In the genomic region with DNA sequence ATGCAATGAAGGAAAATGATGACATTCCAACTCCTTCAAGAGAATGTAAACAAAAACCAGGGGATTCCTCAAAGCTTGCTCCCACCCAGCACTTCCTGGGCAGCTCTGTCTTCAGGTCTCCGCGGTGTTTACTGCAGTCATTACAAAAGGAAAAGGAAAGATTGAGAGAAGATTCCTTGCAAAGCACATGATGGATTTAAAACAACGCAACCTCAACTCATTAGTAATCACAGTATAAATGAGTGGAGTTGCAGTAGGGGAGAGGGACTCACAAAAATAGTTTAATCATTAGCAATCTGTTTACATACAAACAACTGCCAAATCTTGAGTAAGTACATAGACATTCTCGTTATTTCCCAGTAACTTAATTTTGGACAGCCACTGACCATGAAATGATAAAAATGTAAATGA, we compare ENCODE assay signal across 2 cellular contexts.
TF ChIP-seq lines count a peak whose summit lies in the region.

No MANE protein-coding gene starts in this region.

TF ChIP-seq in liver, 16 proteins besides CTCF, POLR2A, EP300 and RAD21:
- TF ChIP-seq EGR1 (IDR thresholded peaks at IDR 0.05; ENCODE audit: low read depth in 2 of 2): no peak
- no peak for TF ChIP-seq FOXA1 (IDR thresholded peaks at IDR 0.05)
- TF ChIP-seq RXRA (IDR thresholded peaks at IDR 0.05): peak in 1 of 2 donors; percentile 11
- peak; percentile 10 for TF ChIP-seq FOXA2 (IDR thresholded peaks at IDR 0.05)

TF ChIP-seq in HepG2, 621 proteins besides CTCF, POLR2A, EP300 and RAD21:
- TF ChIP-seq, protein P1, sequence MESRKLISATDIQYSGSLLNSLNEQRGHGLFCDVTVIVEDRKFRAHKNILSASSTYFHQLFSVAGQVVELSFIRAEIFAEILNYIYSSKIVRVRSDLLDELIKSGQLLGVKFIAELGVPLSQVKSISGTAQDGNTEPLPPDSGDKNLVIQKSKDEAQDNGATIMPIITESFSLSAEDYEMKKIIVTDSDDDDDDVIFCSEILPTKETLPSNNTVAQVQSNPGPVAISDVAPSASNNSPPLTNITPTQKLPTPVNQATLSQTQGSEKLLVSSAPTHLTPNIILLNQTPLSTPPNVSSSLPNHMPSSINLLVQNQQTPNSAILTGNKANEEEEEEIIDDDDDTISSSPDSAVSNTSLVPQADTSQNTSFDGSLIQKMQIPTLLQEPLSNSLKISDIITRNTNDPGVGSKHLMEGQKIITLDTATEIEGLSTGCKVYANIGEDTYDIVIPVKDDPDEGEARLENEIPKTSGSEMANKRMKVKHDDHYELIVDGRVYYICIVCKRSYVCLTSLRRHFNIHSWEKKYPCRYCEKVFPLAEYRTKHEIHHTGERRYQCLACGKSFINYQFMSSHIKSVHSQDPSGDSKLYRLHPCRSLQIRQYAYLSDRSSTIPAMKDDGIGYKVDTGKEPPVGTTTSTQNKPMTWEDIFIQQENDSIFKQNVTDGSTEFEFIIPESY (CRISPR knock-in tag; IDR thresholded peaks at IDR 0.05): no peak
- TF ChIP-seq ZNF317 (CRISPR knock-in tag; IDR thresholded peaks at IDR 0.05) (no peak), ADNP (CRISPR knock-in tag; IDR thresholded peaks at IDR 0.05) (no peak), ZNF766 (CRISPR knock-in tag; IDR thresholded peaks at IDR 0.05; ENCODE audit: borderline replicate concordance) (no peak), ZNF660 (CRISPR knock-in tag; IDR thresholded peaks at IDR 0.05; ENCODE audit: borderline replicate concordance, low read depth) (no peak), EZH2 (conservative IDR thresholded peaks at IDR 0.05; ENCODE audit: low read depth, low read length) (no peak), NFIC (IDR thresholded peaks at IDR 0.05; ENCODE audit: low read length) (no peak), SMYD3 (CRISPR knock-in tag; IDR thresholded peaks at IDR 0.05) (no peak), KDM1A (CRISPR knock-in tag; IDR thresholded peaks at IDR 0.05) (no peak)
- TF ChIP-seq, protein P2, sequence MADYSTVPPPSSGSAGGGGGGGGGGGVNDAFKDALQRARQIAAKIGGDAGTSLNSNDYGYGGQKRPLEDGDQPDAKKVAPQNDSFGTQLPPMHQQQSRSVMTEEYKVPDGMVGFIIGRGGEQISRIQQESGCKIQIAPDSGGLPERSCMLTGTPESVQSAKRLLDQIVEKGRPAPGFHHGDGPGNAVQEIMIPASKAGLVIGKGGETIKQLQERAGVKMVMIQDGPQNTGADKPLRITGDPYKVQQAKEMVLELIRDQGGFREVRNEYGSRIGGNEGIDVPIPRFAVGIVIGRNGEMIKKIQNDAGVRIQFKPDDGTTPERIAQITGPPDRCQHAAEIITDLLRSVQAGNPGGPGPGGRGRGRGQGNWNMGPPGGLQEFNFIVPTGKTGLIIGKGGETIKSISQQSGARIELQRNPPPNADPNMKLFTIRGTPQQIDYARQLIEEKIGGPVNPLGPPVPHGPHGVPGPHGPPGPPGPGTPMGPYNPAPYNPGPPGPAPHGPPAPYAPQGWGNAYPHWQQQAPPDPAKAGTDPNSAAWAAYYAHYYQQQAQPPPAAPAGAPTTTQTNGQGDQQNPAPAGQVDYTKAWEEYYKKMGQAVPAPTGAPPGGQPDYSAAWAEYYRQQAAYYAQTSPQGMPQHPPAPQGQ (CRISPR knock-in tag; IDR thresholded peaks at IDR 0.05; ENCODE audit: borderline replicate concordance): no peak
